18 cellular contexts compared by ENCODE assay signal in the genomic region with DNA sequence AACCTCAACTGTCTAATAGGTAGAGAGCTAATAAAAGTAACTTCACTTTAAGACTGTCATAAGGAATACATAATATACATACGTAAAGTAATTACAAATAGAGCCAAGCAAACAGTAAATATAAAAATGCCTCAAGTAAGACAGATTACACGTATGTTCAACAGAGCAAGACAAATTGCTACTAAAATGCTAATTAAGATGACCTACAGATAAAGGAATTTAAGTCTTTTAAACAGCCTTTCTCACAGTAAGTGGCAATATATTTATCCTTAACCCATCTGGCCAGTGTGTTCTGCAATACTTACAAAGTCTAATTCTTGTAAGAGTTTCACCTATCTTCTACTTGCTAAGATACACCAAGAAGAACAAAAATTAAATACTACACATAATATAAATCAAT.
"Had no signal": no experiment of that assay in that cellular context is flagged by ENCODE, and none has a peak within 500 bp of the region (broad histone marks: within the 10 kb centered on the region; RNA-seq: fewer than 3 reads in every experiment).

No MANE protein-coding gene starts in this region.

- H3K27me3 Mint-ChIP-seq: stimulated activated naive CD8-positive, alpha-beta T cell treated with anti-CD3 and anti-CD28 coated beads, Interleukin-15, Interleukin-2, amounts not matched to agents 100 ng/mL and 50 ng/mL, for 24 hours had no signal

- H3K9me3 Mint-ChIP-seq: activated naive CD4-positive, alpha-beta T cell treated with anti-CD3 and anti-CD28 coated beads for 36 hours; neural crest cell; stimulated activated naive CD8-positive, alpha-beta T cell treated with anti-CD3 and anti-CD28 coated beads, Interleukin-15, Interleukin-2, amounts not matched to agents 100 ng/mL and 50 ng/mL, for 24 hours had no signal

- H3K4me3 Mint-ChIP-seq: activated naive CD4-positive, alpha-beta T cell treated with anti-CD3 and anti-CD28 coated beads for 36 hours; neural crest cell; stimulated activated naive CD8-positive, alpha-beta T cell treated with anti-CD3 and anti-CD28 coated beads, Interleukin-15, Interleukin-2, amounts not matched to agents 100 ng/mL and 50 ng/mL, for 24 hours had no signal

- DNase-seq: activated CD4-positive, alpha-beta T cell treated with anti-CD3 and anti-CD28 coated beads, Interleukin-2, amount 50 U/mL, for 48 hours; activated CD4-positive, CD25-positive, alpha-beta regulatory T cell treated with anti-CD3 and anti-CD28 coated beads, Interleukin-2, amount 50 U/mL, for 72 hours; activated CD8-positive, alpha-beta memory T cell treated with anti-CD3 and anti-CD28 coated beads, Interleukin-2, amount 50 U/mL, for 4 hours; activated naive CD4-positive, alpha-beta T cell treated with anti-CD3 and anti-CD28 coated beads for 36 hours; amygdala; cerebellar nuclear complex; effector memory CD4-positive, alpha-beta T cell; foreskin melanocyte; head of caudate nucleus; left colon; spleen; T-helper 9 cell; trophoblast cell had no signal

- ATAC-seq: left colon, sciatic nerve had no signal

- H3K27ac ChIP-seq: spleen, suprapubic skin had no signal

- H3K4me1 ChIP-seq: suprapubic skin had no signal

- H3K4me3 ChIP-seq: lung, spleen, suprapubic skin had no signal

- H3K27ac Mint-ChIP-seq: stimulated activated naive CD8-positive, alpha-beta T cell treated with anti-CD3 and anti-CD28 coated beads, Interleukin-15, Interleukin-2, amounts not matched to agents 100 ng/mL and 50 ng/mL, for 24 hours had no signal

- H3K27me3 ChIP-seq: spleen, suprapubic skin had no signal

- H3K9me3 ChIP-seq: spleen, suprapubic skin had no signal
